Comparison of ENCODE assay signal across 17 cellular contexts in the genomic region with DNA sequence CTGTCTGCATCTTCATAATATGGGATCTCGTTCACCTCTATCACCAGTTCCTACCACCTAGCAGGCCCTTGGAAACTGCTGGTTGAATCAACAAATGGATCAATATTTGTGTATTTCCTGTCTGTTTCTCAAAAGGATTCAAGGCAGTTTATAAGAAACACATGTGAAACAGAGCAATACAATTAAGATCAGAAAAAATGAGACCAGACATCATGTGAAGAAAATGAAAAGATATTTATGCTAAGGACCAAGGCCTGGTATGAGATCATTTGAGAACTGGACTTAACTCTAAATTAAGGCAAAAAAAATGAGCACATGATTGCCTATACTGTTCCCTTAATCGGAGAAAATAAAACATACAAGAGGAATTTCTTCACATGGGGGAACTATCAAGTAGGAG.
DNase-seq lines count a peak whose midpoint lies in the region; FAIRE-seq and TF ChIP-seq lines count a peak whose summit lies in the region.
"Had no signal": no experiment of that assay in that cellular context is flagged by ENCODE, and none has a peak within 500 bp of the region (broad histone marks: within the 10 kb centered on the region; RNA-seq: fewer than 3 reads in every experiment).

No MANE protein-coding gene starts in this region.

- no peak overlapping the region for H2BK15ac ChIP-seq in H1 (ENCODE audit: low read length)

- no peak overlapping the region for H3K4me2 ChIP-seq in H1 (ENCODE audit: insufficient read depth in 1 of 2, low read depth in 2 of 2, low read length in 2 of 2)
- H3K4me2 ChIP-seq: BLaER1 treated with 17β-estradiol and CSF1 and Interleukin-3, amounts not matched to agents 10 nM and 100 nM had no signal

- H4K5ac ChIP-seq in H1 (ENCODE audit: insufficient read length, low read depth, low read length) = no peak overlapping the region

- H2BK5ac ChIP-seq in H1 (ENCODE audit: low read depth, low read length) = no peak overlapping the region

- no peak overlapping the region for H2BK20ac ChIP-seq in H1 (ENCODE audit: low read length)

- H3K4me3 Mint-ChIP-seq in nephron = no peak overlapping the region
- H3K4me3 Mint-ChIP-seq: CD4-positive, alpha-beta T cell had no signal

- H3K27ac Mint-ChIP-seq in nephron = peak overlapping the region in 2 of 3 experiments; percentile 56 to 80
- H3K27ac Mint-ChIP-seq: CD4-positive, alpha-beta T cell had no signal

- H3K4me3 ChIP-seq in AG10803 (ENCODE audit: low read length) = no peak overlapping the region
- no peak overlapping the region for H3K4me3 ChIP-seq in adipocyte (ENCODE audit: low read length)
- no peak overlapping the region for H3K4me3 ChIP-seq in H1 (ENCODE audit: extremely low read depth in 1 of 4, insufficient read depth in 2 of 4, low read depth in 3 of 4, low read length in 4 of 4)
- H3K4me3 ChIP-seq: BLaER1 treated with 17β-estradiol and CSF1 and Interleukin-3, amounts not matched to agents 10 nM and 100 nM had no signal

- H3K36me3 ChIP-seq in adipocyte (ENCODE audit: control insufficient read depth, insufficient read depth, low read length, severe bottlenecking) (no peaks in the 10 kb centered on the region), H1 (ENCODE audit: control insufficient read depth in 2 of 4, insufficient read depth in 4 of 4, low read length in 3 of 4) (no peaks in the 10 kb centered on the region; a peak in 2 of 8 replicates)
- H3K36me3 ChIP-seq: BLaER1 treated with 17β-estradiol and CSF1 and Interleukin-3, amounts not matched to agents 10 nM and 100 nM had no signal

- CTCF ChIA-PET in H1 (lab: Charles Lee; ENCODE audit: partially characterized antibody) = interaction anchor here (0.9 kb wide), 1 partner anchor 16 kb away, joined by 3 read pairs; no protein-coding TSS in a partner anchor

- no peaks in the 10 kb centered on the region for H3K23me2 ChIP-seq in H1 (ENCODE audit: low read depth, low read length)

- FAIRE-seq in H1 (lab: Jason Lieb, UNC) = peak; percentile 24
- FAIRE-seq: GM12892 had no signal

- in situ Hi-C loops in GM13976 (cut with MboI; ENCODE audit: low sequenced_read_pairs, unreplicated experiment) = no loop called here

- peaks cover 30% of the 10 kb centered on the region for H3K4me1 Mint-ChIP-seq in nephron

- no peak overlapping the region for H3K23ac ChIP-seq in H1 (ENCODE audit: insufficient read length)

- no peaks in the 10 kb centered on the region for H3K36me3 Mint-ChIP-seq in nephron (ENCODE audit: low read depth)

- H3K4me1 ChIP-seq in adipocyte (ENCODE audit: control insufficient read depth, insufficient read depth, low read length) = peaks cover 47% of the 10 kb centered on the region
- H3K4me1 ChIP-seq in H1 (replicated peaks in 1 of 4; ENCODE audit: control insufficient read depth in 3 of 4, insufficient read depth in 4 of 4, low read length in 3 of 4) = peaks cover 0 to 2% (median 0%) of the 10 kb centered on the region in 4 experiments; a peak in 3 of 7 replicates
- H3K4me1 ChIP-seq: BLaER1 treated with 17β-estradiol and CSF1 and Interleukin-3, amounts not matched to agents 10 nM and 100 nM had no signal

- no peak for TF ChIP-seq RAD21 in H1 (IDR thresholded peaks at IDR 0.05 in 1 of 2, conservative IDR thresholded peaks at IDR 0.05 in 1 of 2; ENCODE audit: low read depth in 2 of 2, low read length in 2 of 2)

- peak; percentile 38 for DNase-seq in AG10803 (ENCODE audit: low read depth)
- peak; percentile 28 for DNase-seq in adipocyte (ENCODE audit: low read depth)
- DNase-seq in H1 (ENCODE audit: low read depth in 1 of 2, low spot score in 2 of 2) = no peak
- no peak for DNase-seq in stimulated activated CD4-positive, alpha-beta T cell treated with anti-CD3 and anti-CD28 coated beads, Interleukin-2, amount 100 ng/mL, for 48 hours
- DNase-seq in GM13976 (ENCODE audit: low spot score) = no peak
- DNase-seq in OCI-M1 (lab: John Stamatoyannopoulos, UW) = no peak
- DNase-seq in DMS 273 treated with DMSO at 0.1 percent for 48 hours (lab: John Stamatoyannopoulos, UW) = no peak
- DNase-seq: 8988T; CD4-positive, alpha-beta T cell; DMS153; DND-41; GDM1; H7; IMR-90 had no signal

- H4K8ac ChIP-seq in H1 (ENCODE audit: extremely low read depth, insufficient read depth, low read length) = no peak overlapping the region

- H3K9me3 ChIP-seq in adipocyte (ENCODE audit: control insufficient read depth, low read length) (no peaks in the 10 kb centered on the region), H1 (ENCODE audit: insufficient read depth in 2 of 2, low read depth in 1 of 2, low read length in 1 of 2) (no peaks in the 10 kb centered on the region)
- H3K9me3 ChIP-seq: BLaER1 treated with 17β-estradiol and CSF1 and Interleukin-3, amounts not matched to agents 10 nM and 100 nM had no signal

- no peak overlapping the region for H3K18ac ChIP-seq in H1 (ENCODE audit: extremely low read depth, low read length)

- H4K91ac ChIP-seq in H1 (replicated peaks; ENCODE audit: insufficient read length, low read length) = no peak overlapping the region

- H3K79me2 ChIP-seq in H1 (ENCODE audit: control insufficient read depth in 1 of 2, insufficient read depth in 2 of 2, low read length in 2 of 2) = no peaks in the 10 kb centered on the region

- H3K79me1 ChIP-seq in H1 (ENCODE audit: low read depth, low read length) = no peaks in the 10 kb centered on the region

- no peak overlapping the region for H2BK120ac ChIP-seq in H1 (replicated peaks; ENCODE audit: low read depth, low read length)

- POLR2A ChIA-PET in H1 (lab: Charles Lee; ENCODE audit: partially characterized antibody) = no interaction called here

- no peak overlapping the region for H3K4ac ChIP-seq in H1 (replicated peaks; ENCODE audit: insufficient read length, low read depth, low read length)

- no peaks in the 10 kb centered on the region for H4K20me1 ChIP-seq in H1 (replicated peaks in 1 of 2; ENCODE audit: control insufficient read depth in 1 of 2, insufficient read depth in 2 of 2, low read length in 2 of 2)
- H4K20me1 ChIP-seq: BLaER1 treated with 17β-estradiol and CSF1 and Interleukin-3, amounts not matched to agents 10 nM and 100 nM had no signal

- WGBS in H1 (ENCODE audit: extremely low coverage in 1 of 2, insufficient coverage in 1 of 2, insufficient read length in 1 of 2, insufficient replicate concordance in 2 of 2, low coverage in 1 of 2, low lambda C conversion rate in 2 of 2, missing lambda C conversion rate in 1 of 2), 2 experiments = 93% methylated on average over 2 of the region's 2 CpGs; no CpG with 5 or more reads in 1 of the 2 experiments

- H2BK12ac ChIP-seq in H1 (ENCODE audit: low read depth, low read length) = no peak overlapping the region

- TF ChIP-seq POLR2A in H1 (IDR thresholded peaks at IDR 0.05; ENCODE audit: control extremely low read depth in 1 of 2, low read depth in 2 of 2, low read length in 2 of 2) = no peak

- no peak overlapping the region for H3K56ac ChIP-seq in H1 (replicated peaks; ENCODE audit: insufficient read length, low read depth, low read length)

- H3K14ac ChIP-seq in H1 (ENCODE audit: insufficient read length) = no peak overlapping the region

- H3K27me3 ChIP-seq in adipocyte (replicated peaks; ENCODE audit: control insufficient read depth, insufficient read depth, low read length) (no peaks in the 10 kb centered on the region), H1 (replicated peaks in 1 of 4; ENCODE audit: control insufficient read depth in 3 of 4, extremely low read depth in 1 of 4, insufficient read depth in 3 of 4, low read length in 3 of 4) (no peaks in the 10 kb centered on the region)
- H3K27me3 ChIP-seq: BLaER1 treated with 17β-estradiol and CSF1 and Interleukin-3, amounts not matched to agents 10 nM and 100 nM had no signal

- H3K27me3 Mint-ChIP-seq in nephron (ENCODE audit: low read depth) = no peaks in the 10 kb centered on the region
- H3K27me3 Mint-ChIP-seq: CD4-positive, alpha-beta T cell had no signal

- H3K9me3 Mint-ChIP-seq in nephron = no peaks in the 10 kb centered on the region
- H3K9me3 Mint-ChIP-seq: CD4-positive, alpha-beta T cell had no signal

- no peak for TF ChIP-seq EP300 in H1 (IDR thresholded peaks at IDR 0.05; ENCODE audit: borderline replicate concordance in 1 of 2, low read depth in 2 of 2, low read length in 2 of 2)

- TF ChIP-seq CTCF in AG10803 (conservative IDR thresholded peaks at IDR 0.05; ENCODE audit: low read length) (no peak), H1 (IDR thresholded peaks at IDR 0.05; ENCODE audit: control extremely low read depth in 1 of 3, insufficient read depth in 1 of 3, low read depth in 1 of 3, low read length in 3 of 3) (no peak), nephron (IDR thresholded peaks at IDR 0.05; ENCODE audit: unreplicated experiment in 3 of 3) (no peak), GM13976 (IDR thresholded peaks at IDR 0.05; ENCODE audit: borderline replicate concordance, control extremely low read depth, extremely low read depth, insufficient read depth, missing control alignments) (no peak)

- no peak overlapping the region for H3K9ac ChIP-seq in adipocyte (ENCODE audit: low read length)
- no peak overlapping the region for H3K9ac ChIP-seq in H1 (replicated peaks in 1 of 4; ENCODE audit: extremely low read depth in 1 of 4, low read depth in 3 of 4, low read length in 3 of 4)
- H3K9ac ChIP-seq: BLaER1 treated with 17β-estradiol and CSF1 and Interleukin-3, amounts not matched to agents 10 nM and 100 nM had no signal

- no peak overlapping the region for H2AFZ ChIP-seq in H1 (ENCODE audit: low read length)

- no peak overlapping the region for H2AK5ac ChIP-seq in H1 (ENCODE audit: low read depth, low read length)

- H3K27ac ChIP-seq in H1 (ENCODE audit: low read depth, low read length) = no peak overlapping the region
- H3K27ac ChIP-seq: BLaER1 treated with 17β-estradiol and CSF1 and Interleukin-3, amounts not matched to agents 10 nM and 100 nM had no signal

TF ChIP-seq in H1, 55 proteins besides CTCF, POLR2A, EP300 and RAD21:
- TF ChIP-seq BACH1 (IDR thresholded peaks at IDR 0.05; ENCODE audit: low read length) (no peak), SP1 (IDR thresholded peaks at IDR 0.05; ENCODE audit: low read depth, low read length) (no peak), ZNF274 (IDR thresholded peaks at IDR 0.05; ENCODE audit: borderline replicate concordance, extremely low read depth, low read length) (no peak), SP4 (IDR thresholded peaks at IDR 0.05; ENCODE audit: low read length) (no peak), MAFK (IDR thresholded peaks at IDR 0.05; ENCODE audit: low read depth, low read length) (no peak)

Comparison
In these comparisons a context has a peak if more than half of its experiments do, and no peak if none do; other contexts are left out.
1. DNase-seq: peak in AG10803 (single experiment) and adipocyte (single experiment); none in H1 (0 of 2), stimulated activated CD4-positive, alpha-beta T cell treated with anti-CD3 and anti-CD28 coated beads, Interleukin-2, amount 100 ng/mL, for 48 hours (0 of 2), GM13976 (single experiment), OCI-M1 (single experiment) and DMS 273 treated with DMSO at 0.1 percent for 48 hours (single experiment).